In the genomic region with DNA sequence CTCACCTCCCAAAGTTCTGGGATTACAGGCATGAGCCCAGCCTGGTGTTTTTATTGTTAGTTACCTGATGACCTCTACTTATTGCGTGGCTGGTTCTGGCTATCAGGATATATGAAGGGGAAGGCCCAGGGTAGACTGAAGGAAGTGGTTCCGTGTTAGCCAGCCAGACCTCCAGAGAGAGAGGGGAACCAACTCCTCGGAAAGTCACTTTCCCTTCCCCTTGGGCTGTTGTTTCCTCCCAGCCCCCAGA, we compare ENCODE assay signal across 9 cellular contexts. TPM values are rescaled to one million over a fixed set of nuclear protein-coding genes. Genes with fewer than 3 reads are reported as not detected.
DNase-seq lines count a peak whose midpoint lies in the region; ATAC-seq, FAIRE-seq and TF ChIP-seq lines count a peak whose summit lies in the region.
"Had no signal": no experiment of that assay in that cellular context is flagged by ENCODE, and none has a peak within 500 bp of the region (broad histone marks: within the 10 kb centered on the region; RNA-seq: fewer than 3 reads in every experiment).

No MANE protein-coding gene starts in this region.

- H3K27me3 Mint-ChIP-seq in T-helper 1 cell treated with Interleukin-12 subunit alpha and Interleukin-12 subunit beta and Interleukin-4 antibody, amounts not matched to agents 30 μg/mL and 1 μg/mL, for 36 hours (ENCODE audit: low read depth) = no peaks in the 10 kb centered on the region

- peaks cover 12 to 14% of the 10 kb centered on the region in 2 donors for H3K4me1 ChIP-seq in muscle layer of duodenum (ENCODE audit: control insufficient read depth in 1 of 2, insufficient read depth in 2 of 2, low read length in 2 of 2)
- H3K4me1 ChIP-seq: uterus had no signal

- H3K4me3 Mint-ChIP-seq in T-helper 1 cell treated with Interleukin-12 subunit alpha and Interleukin-12 subunit beta and Interleukin-4 antibody, amounts not matched to agents 30 μg/mL and 1 μg/mL, for 36 hours = peak overlapping the region; percentile 75

- no peak for TF ChIP-seq CTCF in WERI-Rb-1 (IDR thresholded peaks at IDR 0.05; ENCODE audit: low read depth, low read length)

- TF ChIP-seq POLR2A in GM12891 (IDR thresholded peaks at IDR 0.05; ENCODE audit: low read depth, low read length) = no peak

- H3K4me3 ChIP-seq in muscle layer of duodenum (ENCODE audit: low read depth in 1 of 2, low read length in 2 of 2) (no peak overlapping the region), WERI-Rb-1 (ENCODE audit: low read depth, low read length) (no peak overlapping the region)
- H3K4me3 ChIP-seq: uterus had no signal

- H3K9me3 ChIP-seq in muscle layer of duodenum (ENCODE audit: control insufficient read depth in 1 of 2, low read length in 2 of 2) (no peaks in the 10 kb centered on the region), WERI-Rb-1 (ENCODE audit: severe bottlenecking) (no peaks in the 10 kb centered on the region)
- H3K9me3 ChIP-seq: uterus had no signal

- FAIRE-seq in GM12891 (lab: Jason Lieb, UNC) = no peak

- ATAC-seq in HG02870 (IDR thresholded peaks at IDR 0.05; ENCODE audit: unreplicated experiment) (peak; percentile 12), GM21825 (IDR thresholded peaks at IDR 0.05; ENCODE audit: unreplicated experiment) (no peak)

- H3K27ac Mint-ChIP-seq in T-helper 1 cell treated with Interleukin-12 subunit alpha and Interleukin-12 subunit beta and Interleukin-4 antibody, amounts not matched to agents 30 μg/mL and 1 μg/mL, for 36 hours = peak overlapping the region; percentile 92

- H3K36me3 ChIP-seq in muscle layer of duodenum (ENCODE audit: control insufficient read depth in 1 of 2, insufficient read depth in 2 of 2, low read length in 2 of 2) = no peaks in the 10 kb centered on the region
- no peaks in the 10 kb centered on the region for H3K36me3 ChIP-seq in WERI-Rb-1
- H3K36me3 ChIP-seq: uterus had no signal

- H3K27me3 ChIP-seq in muscle layer of duodenum (ENCODE audit: low read depth, low read length) = no peaks in the 10 kb centered on the region
- no peaks in the 10 kb centered on the region for H3K27me3 ChIP-seq in WERI-Rb-1 (ENCODE audit: insufficient read depth, low read depth, severe bottlenecking)
- H3K27me3 ChIP-seq: uterus had no signal

- H3K9me3 Mint-ChIP-seq in T-helper 1 cell treated with Interleukin-12 subunit alpha and Interleukin-12 subunit beta and Interleukin-4 antibody, amounts not matched to agents 30 μg/mL and 1 μg/mL, for 36 hours = peaks cover 13% of the 10 kb centered on the region

- DNase-seq in GM12891 (ENCODE audit: insufficient read length, low spot score) (no peak), WERI-Rb-1 (no peak), epidermal melanocyte (ENCODE audit: insufficient read length, low spot score) (no peak), NCI-H446 (lab: John Stamatoyannopoulos, UW) (no peak)

- peak overlapping the region; percentile 77 for H3K27ac ChIP-seq in muscle layer of duodenum (ENCODE audit: low read length)
- no peak overlapping the region for H3K27ac ChIP-seq in WERI-Rb-1
- H3K27ac ChIP-seq: uterus had no signal

- peaks cover 64% of the 10 kb centered on the region for H3K4me1 Mint-ChIP-seq in T-helper 1 cell treated with Interleukin-12 subunit alpha and Interleukin-12 subunit beta and Interleukin-4 antibody, amounts not matched to agents 30 μg/mL and 1 μg/mL, for 36 hours (ENCODE audit: low read depth)

- peaks cover 24% of the 10 kb centered on the region for H3K36me3 Mint-ChIP-seq in T-helper 1 cell treated with Interleukin-12 subunit alpha and Interleukin-12 subunit beta and Interleukin-4 antibody, amounts not matched to agents 30 μg/mL and 1 μg/mL, for 36 hours (ENCODE audit: low read depth)

TF ChIP-seq in GM12891, 5 proteins besides CTCF, POLR2A, EP300 and RAD21:
- TF ChIP-seq TAF1 (IDR thresholded peaks at IDR 0.05; ENCODE audit: low read depth, low read length) (no peak), POU2F2 (IDR thresholded peaks at IDR 0.05; ENCODE audit: low read depth, low read length) (no peak), SPI1 (IDR thresholded peaks at IDR 0.05; ENCODE audit: low read depth, low read length) (peak; percentile 75), POLR2AphosphoS5 (IDR thresholded peaks at IDR 0.05; ENCODE audit: low read depth, low read length) (no peak), PAX5 (IDR thresholded peaks at IDR 0.05; ENCODE audit: insufficient read depth, low read length, severe bottlenecking) (no peak)

RNA-seq across cellular contexts. Expression of a gene that starts 2.5 kb away (rescaled TPM):
- 60.0 TPM for polyA plus RNA-seq in GM12891 (2012; ENCODE audit: low read depth, missing spikeins)
